In genomic region chr22:46060292-46061123, GRCh38 we compare ENCODE assay signal across 13 cellular contexts.
DNase-seq lines count a peak whose midpoint lies in the region; ATAC-seq and TF ChIP-seq lines count a peak whose summit lies in the region.
"Had no signal": no experiment of that assay in that cellular context is flagged by ENCODE, and none has a peak within 500 bp of the region (broad histone marks: within the 10 kb centered on the region; RNA-seq: fewer than 3 reads in every experiment).

No MANE protein-coding gene starts in this region.

- H3K27me3 ChIP-seq in duodenal mucosa (ENCODE audit: control insufficient read depth in 1 of 2, insufficient read depth in 2 of 2, low read length in 2 of 2) = no peaks in the 10 kb centered on the region
- H3K27me3 ChIP-seq in mucosa of stomach (ENCODE audit: control insufficient read depth, insufficient read depth, low read length) = no peaks in the 10 kb centered on the region
- H3K27me3 ChIP-seq in upper lobe of left lung = no peaks in the 10 kb centered on the region

- TF ChIP-seq CTCF in upper lobe of left lung (IDR thresholded peaks at IDR 0.05) = no peak

- H3K36me3 ChIP-seq in duodenal mucosa (ENCODE audit: control insufficient read depth in 1 of 2, insufficient read depth in 2 of 2, low read length in 2 of 2) = no peaks in the 10 kb centered on the region
- H3K36me3 ChIP-seq in mucosa of stomach (ENCODE audit: control insufficient read depth, insufficient read depth, low read length) = peaks cover 3% of the 10 kb centered on the region
- H3K36me3 ChIP-seq in upper lobe of left lung = peaks cover 0 to 10% (median 5%) of the 10 kb centered on the region in 4 donors

- no peak for TF ChIP-seq POLR2A in upper lobe of left lung (IDR thresholded peaks at IDR 0.05)

- WGBS in upper lobe of left lung, 2 donors = 74 to 79% methylated on average over 14 of the region's 14 CpGs

- peaks cover 39 to 59% of the 10 kb centered on the region in 2 donors for H3K4me1 ChIP-seq in duodenal mucosa (ENCODE audit: control insufficient read depth in 1 of 2, insufficient read depth in 2 of 2, low read length in 2 of 2)
- H3K4me1 ChIP-seq in mucosa of stomach (ENCODE audit: control insufficient read depth, insufficient read depth, low read length) = peaks cover 84% of the 10 kb centered on the region
- H3K4me1 ChIP-seq in upper lobe of left lung = peaks cover 59 to 97% (median 64%) of the 10 kb centered on the region in 4 donors

- DNase-seq in NCI-H1105 treated with DMSO at 0.1 percent for 48 hours (lab: John Stamatoyannopoulos, UW) (peak; percentile 61), NCI-H1105 (lab: John Stamatoyannopoulos, UW) (no peak), upper lobe of left lung (no peak), GM03348 (ENCODE audit: low spot score) (no peak), NCI-H128 (lab: John Stamatoyannopoulos, UW; ENCODE audit: unreplicated experiment) (no peak)
- DNase-seq: activated naive CD4-positive, alpha-beta T cell treated with anti-CD3 and anti-CD28 coated beads, Interleukin-2, amount 10 ng/mL, durations not matched to agents 7 days and 5 days; naive thymus-derived CD4-positive, alpha-beta T cell; NCI-H1417; stimulated activated CD4-positive, alpha-beta T cell treated with anti-CD3 and anti-CD28 coated beads, Interleukin-12 subunit alpha, Interleukin-12 subunit beta, amount 100 ng/mL, for 4 hours; SW 1271 had no signal

- no peak for TF ChIP-seq EP300 in upper lobe of left lung (IDR thresholded peaks at IDR 0.05)

- H3K4me3 ChIP-seq in duodenal mucosa (ENCODE audit: low read depth in 1 of 2, low read length in 2 of 2) (peak overlapping the region; percentile 3 to 48), mucosa of stomach (ENCODE audit: low read length) (no peak overlapping the region), upper lobe of left lung (peak overlapping the region in 1 of 4 donors; percentile 25)

- ATAC-seq in upper lobe of left lung (ENCODE audit: low FRiP score in 2 of 2) (no peak), HG03520 (IDR thresholded peaks at IDR 0.05; ENCODE audit: unreplicated experiment) (no peak)
- ATAC-seq: naive thymus-derived CD4-positive, alpha-beta T cell had no signal

- H3K9ac ChIP-seq in duodenal mucosa (ENCODE audit: low read depth in 1 of 2, low read length in 2 of 2) (no peak overlapping the region), mucosa of stomach (ENCODE audit: low read length) (peak overlapping the region; percentile 51)

- no peaks in the 10 kb centered on the region for H3K9me3 ChIP-seq in duodenal mucosa (ENCODE audit: control insufficient read depth in 1 of 2, low read length in 2 of 2)
- no peaks in the 10 kb centered on the region for H3K9me3 ChIP-seq in mucosa of stomach (ENCODE audit: control insufficient read depth, low read length)
- no peaks in the 10 kb centered on the region for H3K9me3 ChIP-seq in upper lobe of left lung

- H3K27ac ChIP-seq in duodenal mucosa (ENCODE audit: low read depth, low read length) (no peak overlapping the region), upper lobe of left lung (peak overlapping the region; percentile 58 to 100 (median 85))
